In the genomic region with DNA sequence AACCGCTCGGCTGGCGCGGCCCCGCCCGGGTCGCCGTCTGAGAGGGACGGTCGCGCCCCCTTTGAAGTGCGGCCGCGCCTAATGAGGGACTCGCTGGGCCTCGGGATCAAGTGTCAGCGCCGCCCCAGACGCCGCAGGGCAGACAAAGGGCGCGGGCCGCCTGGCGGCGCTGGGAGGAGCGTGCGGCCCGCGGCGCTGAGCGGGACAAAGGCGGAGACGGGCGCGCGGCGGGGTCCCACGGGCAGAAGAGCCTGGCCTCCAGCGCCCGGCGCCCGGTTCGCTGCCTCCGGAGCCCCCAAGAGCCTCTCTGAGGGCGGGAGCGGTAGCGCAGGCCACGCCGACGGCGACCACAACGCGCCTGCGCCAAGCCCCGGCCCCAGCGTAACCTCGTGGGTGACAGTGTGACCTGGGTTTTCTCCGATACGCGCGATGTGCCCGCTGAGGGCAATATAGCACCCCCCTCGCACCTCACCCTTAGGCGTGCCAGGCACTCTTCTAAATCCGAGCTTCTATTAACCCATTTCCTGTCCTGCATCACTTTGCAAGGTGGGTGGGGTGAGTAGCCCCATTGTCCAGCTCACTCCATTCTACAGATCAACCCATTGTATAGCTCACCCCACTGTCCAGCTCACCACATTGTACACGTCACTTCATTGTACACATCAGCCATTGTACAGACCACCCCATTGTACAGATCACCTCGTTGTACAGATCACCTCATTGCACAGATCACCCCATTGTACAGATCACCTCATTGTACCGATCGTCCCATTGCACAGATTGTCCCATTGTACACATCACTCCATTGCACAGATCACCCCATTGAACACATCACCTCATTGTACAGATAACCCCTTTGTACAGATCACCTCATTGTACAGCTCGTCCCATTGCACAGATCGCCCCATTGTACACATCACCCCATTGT, we compare ENCODE assay signal across 8 cellular contexts. TPM values are rescaled to one million over a fixed set of nuclear protein-coding genes. Genes with fewer than 3 reads are reported as not detected.
DNase-seq lines count a peak whose midpoint lies in the region; ATAC-seq, FAIRE-seq and TF ChIP-seq lines count a peak whose summit lies in the region.

No MANE protein-coding gene starts in this region.

- peak; percentile 54 for TF ChIP-seq CTCF in nephron progenitor cell (IDR thresholded peaks at IDR 0.05)

- peak; percentile 83 for ATAC-seq in HG02588 (IDR thresholded peaks at IDR 0.05; ENCODE audit: unreplicated experiment)
- peak; percentile 87 for ATAC-seq in stimulated activated naive CD8-positive, alpha-beta T cell treated with anti-CD3 and anti-CD28 coated beads, Interleukin-15, Interleukin-2, amounts not matched to agents 100 U/mL and 50 U/mL, for 24 hours

- H3K27me3 Mint-ChIP-seq in nephron progenitor cell (ENCODE audit: low read depth, poor library complexity), result peaks cover 6% of the 10 kb centered on the region

- TF ChIP-seq POLR2A in GM12891 (IDR thresholded peaks at IDR 0.05; ENCODE audit: low read depth, low read length), result no peak

- DNase-seq in GM12891 (ENCODE audit: insufficient read length, low spot score) (peak; percentile 78), NCI-H2227 treated with DMSO at 0.1 percent for 48 hours (lab: John Stamatoyannopoulos, UW) (peak; percentile 53), activated T-helper 1 cell treated with Interleukin-2 at 50 U/mL for 16 hours (ENCODE audit: low read depth) (peak; percentile 36), fibroblast of peridontal ligament (ENCODE audit: extremely low read depth) (peak; percentile 48), nephron progenitor cell (peak; percentile 87), T1000 (lab: John Stamatoyannopoulos, UW) (no peak)
- DNase-seq in stimulated activated naive CD8-positive, alpha-beta T cell treated with anti-CD3 and anti-CD28 coated beads, Interleukin-15, Interleukin-2, amounts not matched to agents 100 U/mL and 50 U/mL, for 24 hours, result peak; percentile 68

- H3K36me3 Mint-ChIP-seq in nephron progenitor cell (ENCODE audit: low read depth), result peaks cover 45% of the 10 kb centered on the region

- peaks cover 6% of the 10 kb centered on the region for H3K9me3 Mint-ChIP-seq in nephron progenitor cell

- peak; percentile 94 for FAIRE-seq in GM12891 (lab: Jason Lieb, UNC)

- H3K4me1 Mint-ChIP-seq in nephron progenitor cell, result peaks cover 67% of the 10 kb centered on the region

- peak overlapping the region; percentile 84 for H3K4me3 Mint-ChIP-seq in nephron progenitor cell

- H3K27ac Mint-ChIP-seq in nephron progenitor cell, result peak overlapping the region; percentile 98

TF ChIP-seq in GM12891, 5 proteins besides CTCF, POLR2A, EP300 and RAD21:
- TF ChIP-seq PAX5 (IDR thresholded peaks at IDR 0.05; ENCODE audit: insufficient read depth, low read length, severe bottlenecking) (peak; percentile 9), POLR2AphosphoS5 (IDR thresholded peaks at IDR 0.05; ENCODE audit: low read depth, low read length) (no peak), SPI1 (IDR thresholded peaks at IDR 0.05; ENCODE audit: low read depth, low read length) (no peak)

RNA-seq across cellular contexts. Expression of gene STX18, which starts 33.7 kb away (rescaled TPM):
- 18.9 TPM for polyA plus RNA-seq in GM12891 (2012; ENCODE audit: low read depth, missing spikeins)
